8 cellular contexts compared by ENCODE assay signal in genomic region chr12:27012239-27012981, GRCh38. TPM values are rescaled to one million over a fixed set of nuclear protein-coding genes. Genes with fewer than 3 reads are reported as not detected.
A peak's percentile ranks its signal among the peaks of the same experiment; 100 is the strongest.
DNase-seq lines count a peak whose midpoint lies in the region; ATAC-seq and TF ChIP-seq lines count a peak whose summit lies in the region.
"Had no signal": no experiment of that assay in that cellular context is flagged by ENCODE, and none has a peak within 500 bp of the region (broad histone marks: within the 10 kb centered on the region; RNA-seq: fewer than 3 reads in every experiment).

No MANE protein-coding gene starts in this region.

- no peak overlapping the region for H3K27ac Mint-ChIP-seq in neural progenitor cell

- peaks cover 7% of the 10 kb centered on the region for H3F3A ChIP-seq in neural progenitor cell (ENCODE audit: low read depth)

- no peaks in the 10 kb centered on the region for H3K9me3 Mint-ChIP-seq in neural progenitor cell

- H3K36me3 Mint-ChIP-seq in neural progenitor cell: no peaks in the 10 kb centered on the region

- H3K27me3 Mint-ChIP-seq in neural progenitor cell (ENCODE audit: insufficient read depth, low read depth): peaks cover 2% of the 10 kb centered on the region

- no peak overlapping the region for H3K9ac ChIP-seq in neural progenitor cell

- peaks cover 61% of the 10 kb centered on the region for H3K79me2 ChIP-seq in neural progenitor cell (ENCODE audit: low read depth)

- H2AFZ ChIP-seq in neural progenitor cell (replicated peaks): no peak overlapping the region

- peaks cover 19% of the 10 kb centered on the region for H4K20me1 ChIP-seq in neural progenitor cell (ENCODE audit: low read depth)

- no peak for ATAC-seq in GM18907 (IDR thresholded peaks at IDR 0.05; ENCODE audit: unreplicated experiment)

- peak overlapping the region; percentile 66 for H3K4me3 Mint-ChIP-seq in neural progenitor cell

- H3K27ac ChIP-seq in coronary artery (peak overlapping the region; percentile 24 to 60), neural progenitor cell (no peak overlapping the region)

- TF ChIP-seq CTCF in GM12865 (IDR thresholded peaks at IDR 0.05; ENCODE audit: insufficient read depth, low read depth, low read length, missing control alignments): no peak
- no peak for TF ChIP-seq CTCF in coronary artery (IDR thresholded peaks at IDR 0.05)
- no peak for TF ChIP-seq CTCF in neural progenitor cell (IDR thresholded peaks at IDR 0.05)

- peak overlapping the region; percentile 100 for H3K4me3 ChIP-seq in GM12865 (ENCODE audit: low read depth, low read length)
- peak overlapping the region; percentile 48 for H3K4me3 ChIP-seq in coronary artery
- H3K4me3 ChIP-seq in neural progenitor cell: peak overlapping the region; percentile 74

- peaks cover 25% of the 10 kb centered on the region for H3K4me1 ChIP-seq in neural progenitor cell

- H3K9me3 ChIP-seq in neural progenitor cell (ENCODE audit: low read depth): no peaks in the 10 kb centered on the region
- H3K9me3 ChIP-seq: testis had no signal

- H3K4me2 ChIP-seq in neural progenitor cell: peak overlapping the region; percentile 77

- H3K4me1 Mint-ChIP-seq in neural progenitor cell: peaks cover 16% of the 10 kb centered on the region

- no peaks in the 10 kb centered on the region for H3K27me3 ChIP-seq in neural progenitor cell
- H3K27me3 ChIP-seq: testis had no signal

- DNase-seq in GM12865 (ENCODE audit: low read depth): no peak
- peak; percentile 15 for DNase-seq in NCI-H2029 treated with DMSO at 0.1 percent for 48 hours (lab: John Stamatoyannopoulos, UW)
- no peak for DNase-seq in coronary artery (ENCODE audit: low spot score)
- no peak for DNase-seq in neural progenitor cell (ENCODE audit: low spot score)
- DNase-seq in germinal center (ENCODE audit: low spot score): no peak
- no peak for DNase-seq in stimulated activated CD4-positive, alpha-beta T cell treated with anti-CD3 and anti-CD28 coated beads, Interleukin-4, amount 100 ng/mL, for 24 hours
- DNase-seq: testis had no signal

- H3K36me3 ChIP-seq in neural progenitor cell: no peaks in the 10 kb centered on the region

RNA-seq across cellular contexts. Expression of gene TM7SF3, which starts 1.8 kb away (rescaled TPM):
- 78.1 and 80.0 TPM in 2 replicates for total RNA-seq in neural progenitor cell (ENCODE audit: low replicate concordance)

RNA-seq across cellular contexts. Expression of gene MED21, which starts 9.9 kb away (rescaled TPM):
- 66.8 and 115 TPM in 2 replicates for total RNA-seq in neural progenitor cell (ENCODE audit: low replicate concordance)

Comparison
In these comparisons a context has a peak if more than half of its experiments do, and no peak if none do; other contexts are left out.
1. H3K4me3 ChIP-seq: peak in every context shown above with its lines; median percentile 100 in GM12865; 74 in neural progenitor cell; 48 in coronary artery.